Comparison of ENCODE assay signal across 1 cellular context in genomic region chr15:42623951-42624350, GRCh38.
TF ChIP-seq lines count a peak whose summit lies in the region.

No MANE protein-coding gene starts in this region.

TF ChIP-seq in HepG2, 621 proteins besides CTCF, POLR2A, EP300 and RAD21 (continued from another document):
- no peak for TF ChIP-seq PBX3 (CRISPR knock-in tag; IDR thresholded peaks at IDR 0.05; ENCODE audit: borderline replicate concordance)
- TF ChIP-seq RNF2 (conservative IDR thresholded peaks at IDR 0.05; ENCODE audit: low read depth), result no peak
- TF ChIP-seq HOXD1 (CRISPR knock-in tag; IDR thresholded peaks at IDR 0.05), result no peak
- no peak for TF ChIP-seq HIVEP1 (CRISPR knock-in tag; IDR thresholded peaks at IDR 0.05)
- no peak for TF ChIP-seq CHD2 (IDR thresholded peaks at IDR 0.05; ENCODE audit: low read depth, low read length)
